ENCODE assay signal across 8 cellular contexts in the genomic region with DNA sequence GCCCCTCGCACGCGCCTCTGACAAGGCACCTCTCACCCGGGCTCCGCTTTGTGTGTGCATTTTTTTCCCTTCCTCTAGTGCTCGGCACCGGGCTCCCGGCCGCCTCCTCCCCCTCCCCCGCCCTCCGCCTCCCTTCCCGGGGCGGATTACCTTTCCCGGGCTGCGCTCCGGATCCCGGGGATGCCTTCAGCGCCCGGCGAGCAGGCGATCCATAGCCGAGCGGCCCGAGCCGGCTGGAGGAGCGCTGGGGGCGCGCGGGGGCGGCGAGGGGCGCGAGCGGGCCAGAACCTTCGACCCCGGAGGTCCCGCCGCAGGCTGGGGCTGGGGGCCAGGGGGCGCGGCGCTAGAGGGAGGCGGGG. TPM values are rescaled to one million over a fixed set of nuclear protein-coding genes. Genes with fewer than 3 reads are reported as not detected.
DNase-seq lines count a peak whose midpoint lies in the region; ATAC-seq, FAIRE-seq and TF ChIP-seq lines count a peak whose summit lies in the region.

No MANE protein-coding gene starts in this region.

- no peak for TF ChIP-seq CTCF in AG04449 (IDR thresholded peaks at IDR 0.05; ENCODE audit: insufficient read depth, low read length, missing control alignments)
- TF ChIP-seq CTCF in bronchial epithelial cell (IDR thresholded peaks at IDR 0.05; ENCODE audit: insufficient read depth, low read length, severe bottlenecking): no peak
- TF ChIP-seq CTCF in liver (IDR thresholded peaks at IDR 0.05; ENCODE audit: low read depth, low read length, missing input control): no peak

- H3K9me3 ChIP-seq in liver (ENCODE audit: control insufficient read depth in 4 of 4, low read length in 3 of 4): no peaks in the 10 kb centered on the region

- H3K4me3 ChIP-seq in AG04449 (ENCODE audit: low read depth, low read length) (peak overlapping the region; percentile 21), bronchial epithelial cell (ENCODE audit: low read depth, low read length) (peak overlapping the region; percentile 28), liver (ENCODE audit: low read depth in 1 of 3, low read length in 3 of 3) (peak overlapping the region; percentile 42 to 81 (median 79))

- H3K4me1 Mint-ChIP-seq in activated CD4-positive, alpha-beta memory T cell treated with anti-CD3 and anti-CD28 coated beads, Interleukin-2, amount 10 ng/mL, durations not matched to agents 7 days and 5 days: peaks cover 3% of the 10 kb centered on the region

- no peak overlapping the region for H3K27ac Mint-ChIP-seq in activated CD4-positive, alpha-beta memory T cell treated with anti-CD3 and anti-CD28 coated beads, Interleukin-2, amount 10 ng/mL, durations not matched to agents 7 days and 5 days

- peaks cover 28% of the 10 kb centered on the region for H3K27me3 ChIP-seq in bronchial epithelial cell (ENCODE audit: control insufficient read depth, insufficient read depth, low read length)
- peaks cover 0 to 2% (median 0%) of the 10 kb centered on the region in 4 donors for H3K27me3 ChIP-seq in liver (ENCODE audit: control insufficient read depth in 4 of 4, insufficient read depth in 4 of 4, low read length in 3 of 4)

- FAIRE-seq in bronchial epithelial cell (lab: Jason Lieb, UNC): no peak

- CTCF ChIA-PET in AG04449 (lab: Yijun Ruan, JAX): no interaction called here
- CTCF ChIA-PET in activated CD4-positive, alpha-beta memory T cell treated with anti-CD3 and anti-CD28 coated beads, Interleukin-2, amount 10 ng/mL, durations not matched to agents 7 days and 5 days (lab: Charles Lee): interaction anchor here (1.2 kb wide), 1 partner anchor 10 kb away, joined by 3 read pairs; no protein-coding TSS in a partner anchor

- H3K27me3 Mint-ChIP-seq in activated CD4-positive, alpha-beta memory T cell treated with anti-CD3 and anti-CD28 coated beads, Interleukin-2, amount 10 ng/mL, durations not matched to agents 7 days and 5 days: peaks cover 48% of the 10 kb centered on the region

- DNase-seq in AG04449 (ENCODE audit: low read depth, low spot score) (no peak), bronchial epithelial cell (ENCODE audit: low read depth) (no peak), SHP77 (lab: John Stamatoyannopoulos, UW) (no peak)
- no peak for DNase-seq in activated CD4-positive, alpha-beta memory T cell treated with anti-CD3 and anti-CD28 coated beads, Interleukin-2, amount 10 ng/mL, durations not matched to agents 7 days and 5 days

- H3K4me1 ChIP-seq in liver (ENCODE audit: control insufficient read depth in 4 of 4, insufficient read depth in 4 of 4, low read length in 3 of 4): peaks cover 1 to 24% (median 15%) of the 10 kb centered on the region in 4 donors

- no peak overlapping the region for H3K4me3 Mint-ChIP-seq in activated CD4-positive, alpha-beta memory T cell treated with anti-CD3 and anti-CD28 coated beads, Interleukin-2, amount 10 ng/mL, durations not matched to agents 7 days and 5 days

- ATAC-seq in GM18873 (IDR thresholded peaks at IDR 0.05; ENCODE audit: low FRiP score, unreplicated experiment) (peak; percentile 7), HG03354 (IDR thresholded peaks at IDR 0.05; ENCODE audit: poor library complexity, severe bottlenecking, unreplicated experiment) (peak; percentile 33)

- no peaks in the 10 kb centered on the region for H3K36me3 Mint-ChIP-seq in activated CD4-positive, alpha-beta memory T cell treated with anti-CD3 and anti-CD28 coated beads, Interleukin-2, amount 10 ng/mL, durations not matched to agents 7 days and 5 days (ENCODE audit: low read depth)

- POLR2A ChIA-PET in AG04449 (lab: Yijun Ruan, JAX): no interaction called here
- POLR2A ChIA-PET in activated CD4-positive, alpha-beta memory T cell treated with anti-CD3 and anti-CD28 coated beads, Interleukin-2, amount 10 ng/mL, durations not matched to agents 7 days and 5 days (lab: Charles Lee): no interaction called here

- H3K9me3 Mint-ChIP-seq in activated CD4-positive, alpha-beta memory T cell treated with anti-CD3 and anti-CD28 coated beads, Interleukin-2, amount 10 ng/mL, durations not matched to agents 7 days and 5 days: no peaks in the 10 kb centered on the region

- H3K36me3 ChIP-seq in bronchial epithelial cell (ENCODE audit: control insufficient read depth, insufficient read depth, low read length): no peaks in the 10 kb centered on the region
- H3K36me3 ChIP-seq in liver (ENCODE audit: control insufficient read depth in 4 of 4, insufficient read depth in 3 of 4, low read depth in 1 of 4, low read length in 3 of 4): no peaks in the 10 kb centered on the region

- WGBS in liver: under 1% methylated on average over 42 of the region's 42 CpGs

- H3K27ac ChIP-seq in liver (ENCODE audit: low read depth in 1 of 2, low read length in 2 of 2) (no peak overlapping the region), temporal lobe (ENCODE audit: low read depth, low read length) (peak overlapping the region; percentile 61)

- H3K9ac ChIP-seq in liver (ENCODE audit: low read depth in 1 of 2, low read length in 2 of 2): no peak overlapping the region

- TF ChIP-seq RAD21 in liver (IDR thresholded peaks at IDR 0.05): no peak

TF ChIP-seq in liver, 16 proteins besides CTCF, POLR2A, EP300 and RAD21:
- TF ChIP-seq NR2F2 (IDR thresholded peaks at IDR 0.05) (no peak), TAF1 (conservative IDR thresholded peaks at IDR 0.05) (no peak), SP1 (IDR thresholded peaks at IDR 0.05) (no peak), ATF3 (IDR thresholded peaks at IDR 0.05) (no peak), HNF4G (IDR thresholded peaks at IDR 0.05) (no peak), EGR1 (IDR thresholded peaks at IDR 0.05; ENCODE audit: low read depth in 2 of 2) (no peak)

RNA-seq across cellular contexts. Expression of gene MPPED2, which starts 0.3 kb away (rescaled TPM):
- total RNA-seq in bronchial epithelial cell (not detected in 2 replicates), liver (1 to 10 TPM in 1 of 2 donors, under 1 TPM in 1; 0.37 to 1.6 TPM), temporal lobe (65.6 TPM)
- polyA plus RNA-seq in liver: under 1 TPM; 0.22 to 0.57 TPM
- not detected for total RNA-seq in activated CD4-positive, alpha-beta memory T cell treated with anti-CD3 and anti-CD28 coated beads, Interleukin-2, amount 10 ng/mL, durations not matched to agents 7 days and 5 days

Comparison
In these comparisons a context has a peak if more than half of its experiments do, and no peak if none do; other contexts are left out.
1. H3K4me3 ChIP-seq: peak in every context shown above with its lines; median percentile 79 in liver; 28 in bronchial epithelial cell; 21 in AG04449.
2. RNA of gene MPPED2, which starts 0.3 kb away (total RNA-seq): 65.6 TPM in temporal lobe (single experiment); 0.37 to 1.6 TPM in liver, not detected in bronchial epithelial cell and not detected in activated CD4-positive, alpha-beta memory T cell treated with anti-CD3 and anti-CD28 coated beads, Interleukin-2, amount 10 ng/mL, durations not matched to agents 7 days and 5 days; every median in the first group is over 10 times any median in the second.